ENCODE assay signal across 27 cellular contexts in the genomic region with DNA sequence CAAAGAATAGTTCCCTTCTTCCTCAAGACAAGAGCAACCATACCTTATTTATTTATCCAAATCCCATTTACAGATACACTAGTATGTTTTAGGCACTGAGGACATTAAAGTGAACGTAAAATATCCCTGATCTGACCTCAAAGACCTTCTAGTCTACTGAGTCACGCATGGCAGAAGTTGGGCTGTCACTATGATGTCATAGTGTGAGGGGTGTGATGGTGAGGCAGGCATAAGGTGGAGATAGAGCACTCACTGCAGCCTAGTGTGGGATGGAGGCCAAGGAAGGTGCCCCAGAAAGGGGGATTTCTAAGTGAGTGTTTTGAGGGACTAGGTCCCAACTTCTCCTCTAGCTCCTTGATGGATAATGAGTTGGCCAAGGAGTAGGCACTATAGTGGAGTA.
"Had no signal": no experiment of that assay in that cellular context is flagged by ENCODE, and none has a peak within 500 bp of the region (broad histone marks: within the 10 kb centered on the region; RNA-seq: fewer than 3 reads in every experiment).

No MANE protein-coding gene starts in this region.

- FAIRE-seq: colon, endometrium, endothelial cell of umbilical vein, frontal cortex had no signal

- DNase-seq: colonic mucosa; cortex of kidney; dermis blood vessel endothelial cell; dorsolateral prefrontal cortex; effector CD4-positive, alpha-beta T cell; effector CD8-positive, alpha-beta T cell; effector memory CD4-positive, alpha-beta T cell; effector memory CD8-positive, alpha-beta T cell; endodermal cell; erythroblast; esophagus squamous epithelium; foreskin fibroblast; foreskin keratinocyte; foreskin melanocyte; gastrocnemius medialis; glutamatergic neuron; head of caudate nucleus; heart left ventricle; heart right ventricle had no signal

- H3K9me3 ChIP-seq: colonic mucosa, esophagus muscularis mucosa, esophagus squamous epithelium, gastrocnemius medialis, gastroesophageal sphincter, heart left ventricle, heart right ventricle had no signal

- H3K36me3 ChIP-seq: colonic mucosa, esophagus muscularis mucosa, esophagus squamous epithelium, gastrocnemius medialis, gastroesophageal sphincter, heart left ventricle, heart right ventricle had no signal

- H3K4me3 ChIP-seq: colonic mucosa, dorsolateral prefrontal cortex, esophagus muscularis mucosa, esophagus squamous epithelium, gastrocnemius medialis, gastroesophageal sphincter, heart left ventricle, heart right ventricle had no signal

- H3K27ac ChIP-seq: colonic mucosa, dorsolateral prefrontal cortex, epithelial cell of prostate, esophagus muscularis mucosa, esophagus squamous epithelium, foreskin keratinocyte, gastrocnemius medialis, gastroesophageal sphincter, heart left ventricle, heart right ventricle had no signal

- H3K4me1 ChIP-seq: colonic mucosa, esophagus muscularis mucosa, esophagus squamous epithelium, foreskin keratinocyte, gastrocnemius medialis, gastroesophageal sphincter, heart left ventricle, heart right ventricle had no signal

- H3K27me3 ChIP-seq: colonic mucosa, esophagus squamous epithelium, foreskin keratinocyte, gastrocnemius medialis had no signal

- ATAC-seq: effector memory CD8-positive, alpha-beta T cell; esophagus mucosa; foreskin keratinocyte; gastrocnemius medialis; gastroesophageal sphincter; heart left ventricle; heart right ventricle had no signal
